In the genomic region with DNA sequence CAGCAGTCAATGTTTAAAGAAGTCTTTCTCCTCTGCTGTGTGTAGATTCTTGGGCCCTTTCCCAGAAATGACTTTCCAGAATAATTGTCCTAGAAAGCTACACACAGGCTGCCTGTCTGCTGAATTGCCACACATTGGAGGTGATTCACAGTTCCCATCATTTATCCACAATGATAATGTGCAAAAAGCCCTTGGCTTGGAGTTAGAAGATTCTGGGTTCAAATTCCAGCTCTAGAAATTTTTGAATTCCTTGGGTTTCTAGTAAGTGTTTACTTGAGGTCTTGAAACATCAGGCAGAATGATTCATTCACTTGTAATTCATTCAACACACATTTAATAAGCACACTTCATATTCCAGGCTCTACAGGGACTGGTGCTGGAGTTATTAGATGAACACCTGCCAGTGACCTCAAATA, we compare ENCODE assay signal across 10 cellular contexts. TPM values are rescaled to one million over a fixed set of nuclear protein-coding genes. Genes with fewer than 3 reads are reported as not detected.
A peak's percentile ranks its signal among the peaks of the same experiment; 100 is the strongest.
DNase-seq lines count a peak whose midpoint lies in the region; ATAC-seq and TF ChIP-seq lines count a peak whose summit lies in the region.
"Had no signal": no experiment of that assay in that cellular context is flagged by ENCODE, and none has a peak within 500 bp of the region (broad histone marks: within the 10 kb centered on the region; RNA-seq: fewer than 3 reads in every experiment).

No MANE protein-coding gene starts in this region.

- DNase-seq in AG04450 (ENCODE audit: low read depth, low spot score), result peak; percentile 49
- DNase-seq in HS-5 (ENCODE audit: low read depth), result peak; percentile 79
- DNase-seq in T1000 (lab: John Stamatoyannopoulos, UW), result peak; percentile 8
- DNase-seq in hepatocyte (ENCODE audit: low spot score), result peak; percentile 53
- no peak for DNase-seq in DMS114 treated with DMSO at 0.1 percent for 48 hours (lab: John Stamatoyannopoulos, UW; ENCODE audit: unreplicated experiment)
- DNase-seq in activated gamma-delta T cell treated with Interleukin-2 at 50 U/mL for 16 hours, result no peak
- no peak for DNase-seq in NK-92 treated with Interleukin-12 subunit alpha and Interleukin-12 subunit beta, amount 100 ng/mL, for 24 hours (lab: John Stamatoyannopoulos, UW)
- DNase-seq: CD8-positive, alpha-beta T cell; colonic mucosa had no signal

- H3K9me3 ChIP-seq in AG04450 (ENCODE audit: control insufficient read depth, insufficient read depth, low read length) (no peaks in the 10 kb centered on the region), hepatocyte (ENCODE audit: low read depth) (no peaks in the 10 kb centered on the region)
- H3K9me3 ChIP-seq: colonic mucosa had no signal

- no peaks in the 10 kb centered on the region for H4K20me1 ChIP-seq in hepatocyte (ENCODE audit: insufficient read depth, poor library complexity, severe bottlenecking)

- ATAC-seq in HG02885 (IDR thresholded peaks at IDR 0.05; ENCODE audit: poor library complexity, unreplicated experiment), result no peak
- ATAC-seq: CD8-positive, alpha-beta T cell had no signal

- TF ChIP-seq CTCF in AG04450 (IDR thresholded peaks at IDR 0.05; ENCODE audit: low read depth, low read length) (no peak), hepatocyte (IDR thresholded peaks at IDR 0.05; ENCODE audit: poor library complexity) (no peak)

- no peak overlapping the region for H2AFZ ChIP-seq in hepatocyte

- no peaks in the 10 kb centered on the region for H3K36me3 ChIP-seq in hepatocyte (replicated peaks; ENCODE audit: insufficient read depth, low read depth)
- H3K36me3 ChIP-seq: colonic mucosa had no signal

- no peaks in the 10 kb centered on the region for H3K9me2 ChIP-seq in hepatocyte (replicated peaks; ENCODE audit: insufficient read depth)

- H3K4me2 ChIP-seq in hepatocyte, result no peak overlapping the region

- no peaks in the 10 kb centered on the region for H3K79me2 ChIP-seq in hepatocyte

- peaks cover 12% of the 10 kb centered on the region for H3K4me1 ChIP-seq in hepatocyte (ENCODE audit: insufficient read depth)

- peaks cover 10% of the 10 kb centered on the region for H3K27me3 ChIP-seq in AG04450 (ENCODE audit: control insufficient read depth, insufficient read depth, low read length)
- no peaks in the 10 kb centered on the region for H3K27me3 ChIP-seq in hepatocyte
- H3K27me3 ChIP-seq: colonic mucosa had no signal

- no peak overlapping the region for H3K27ac ChIP-seq in AG04450 (ENCODE audit: low read depth, low read length)
- H3K27ac ChIP-seq in hepatocyte, result peak overlapping the region; percentile 18
- H3K27ac ChIP-seq: colonic mucosa had no signal

- H3K4me3 ChIP-seq in AG04450 (ENCODE audit: low read depth, low read length) (no peak overlapping the region), hepatocyte (no peak overlapping the region)
- H3K4me3 ChIP-seq: colonic mucosa had no signal

- CTCF ChIA-PET in AG04450 (lab: Charles Lee), result no interaction called here

- POLR2A ChIA-PET in AG04450 (lab: Yijun Ruan, JAX), result no interaction called here

RNA-seq across cellular contexts. Expression of gene EPB41L4B, which starts 28.6 kb away (rescaled TPM):
- polyA plus RNA-seq in AG04450 (2011; rRNA removed), result 1.0 and 1.5 TPM in 2 replicates
- 0.92 and 1.2 TPM in 2 replicates for polyA minus RNA-seq in AG04450 (2011; rRNA and poly(A)+ RNA removed)
- total RNA-seq in hepatocyte, result 20.6 and 23.1 TPM in 2 replicates
- polyA plus RNA-seq in hepatocyte, result 11.1 and 12.2 TPM in 2 replicates
- total RNA-seq: CD8-positive, alpha-beta T cell had no signal

Comparison
In these comparisons a context has a peak if more than half of its experiments do, and no peak if none do; other contexts are left out.
1. DNase-seq: peak in AG04450 (single experiment), HS-5 (single experiment), T1000 (single experiment) and hepatocyte (single experiment); none in DMS114 treated with DMSO at 0.1 percent for 48 hours (single experiment), activated gamma-delta T cell treated with Interleukin-2 at 50 U/mL for 16 hours (single experiment) and NK-92 treated with Interleukin-12 subunit alpha and Interleukin-12 subunit beta, amount 100 ng/mL, for 24 hours (single experiment).